1 cellular context compared by ENCODE assay signal in genomic region chr19:20051841-20052768, GRCh38.
TF ChIP-seq lines count a peak whose summit lies in the region.

No MANE protein-coding gene starts in this region.

TF ChIP-seq in IMR-90, 13 proteins besides CTCF, POLR2A, EP300 and RAD21:
- TF ChIP-seq RCOR1 (IDR thresholded peaks at IDR 0.05; ENCODE audit: insufficient replicate concordance, low read length) = no peak
- TF ChIP-seq SMC3 (IDR thresholded peaks at IDR 0.05; ENCODE audit: low read depth, low read length) = no peak
- peak; percentile 75 for TF ChIP-seq CEBPB (IDR thresholded peaks at IDR 0.05; ENCODE audit: low read depth, low read length)
